ENCODE assay signal across 4 cellular contexts in the genomic region with DNA sequence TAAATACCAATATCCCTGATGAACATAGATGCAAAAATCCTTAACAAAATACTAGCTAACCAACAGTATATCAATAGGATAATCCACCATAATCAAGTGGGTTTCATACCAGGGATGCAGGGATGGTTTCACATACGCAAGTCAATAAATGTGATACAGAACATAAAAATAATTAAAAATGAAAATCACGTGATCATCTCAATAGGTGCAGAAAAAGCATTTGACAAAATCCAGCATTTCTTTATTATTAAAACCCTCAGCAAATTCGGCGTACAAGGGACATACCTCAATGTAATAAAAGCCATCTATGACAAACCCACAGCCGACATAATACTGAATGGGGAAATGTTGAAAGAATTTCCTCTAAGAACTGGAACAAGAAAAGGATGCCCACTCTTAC.
DNase-seq lines count a peak whose midpoint lies in the region; ATAC-seq, FAIRE-seq and TF ChIP-seq lines count a peak whose summit lies in the region.
"Not testable (repeated sequence)": the region's sequence is repeated elsewhere in the genome, so short reads cannot be mapped to it uniquely, and the experiment has no call there.

No MANE protein-coding gene starts in this region.

- H3K9ac ChIP-seq in GM12878 (ENCODE audit: control insufficient read depth, insufficient read depth, low read length); K562 (ENCODE audit: insufficient read depth in 1 of 2, low read depth in 2 of 2, low read length in 2 of 2); HepG2 (ENCODE audit: insufficient read depth, low read depth, low read length): not testable (repeated sequence)

- TF ChIP-seq CTCF in GM23338 (conservative IDR thresholded peaks at IDR 0.05; ENCODE audit: low read depth in 2 of 2); GM12878 (IDR thresholded peaks at IDR 0.05 in 2 of 3, conservative IDR thresholded peaks at IDR 0.05 in 1 of 3; ENCODE audit: control insufficient read depth in 2 of 3, extremely low read depth in 1 of 3, insufficient read depth in 1 of 3, low read depth in 3 of 3, low read length in 3 of 3); K562 (IDR thresholded peaks at IDR 0.05 in 2 of 3, conservative IDR thresholded peaks at IDR 0.05 in 1 of 3; ENCODE audit: insufficient read depth in 2 of 3, low read depth in 1 of 3, low read length in 3 of 3); HepG2 (CRISPR knock-in tag; IDR thresholded peaks at IDR 0.05): not testable (repeated sequence)

- not testable (repeated sequence) for H3K4me3 Mint-ChIP-seq in GM23338

- CTCF ChIA-PET in GM12878 (lab: Yijun Ruan, JAX); K562 (lab: Yijun Ruan, JAX; ENCODE audit: low intra/inter-chr PET ratio); HepG2 (lab: Yijun Ruan, JAX; ENCODE audit: low intra/inter-chr PET ratio, low total read pairs): not testable (repeated sequence)

- H3F3A ChIP-seq in GM23338 (replicated peaks; ENCODE audit: low read depth) = not testable (repeated sequence)

- not testable (repeated sequence) for TF ChIP-seq EP300 in GM12878 (IDR thresholded peaks at IDR 0.05; ENCODE audit: borderline replicate concordance in 1 of 2, control insufficient read depth in 1 of 2, low read depth in 2 of 2, low read length in 2 of 2); K562 (IDR thresholded peaks at IDR 0.05; ENCODE audit: low read length); HepG2 (IDR thresholded peaks at IDR 0.05; ENCODE audit: low read depth in 2 of 2, low read length in 2 of 2); HepG2 (CRISPR knock-in tag; IDR thresholded peaks at IDR 0.05; ENCODE audit: borderline replicate concordance)

- H3K36me3 ChIP-seq in GM23338 (ENCODE audit: insufficient read depth); GM12878 (ENCODE audit: control insufficient read depth in 2 of 2, insufficient read depth in 2 of 2, low read length in 1 of 2); K562 (ENCODE audit: control insufficient read depth, insufficient read depth, low read length); HepG2 (replicated peaks in 1 of 2; ENCODE audit: control insufficient read depth in 1 of 2, insufficient read depth in 2 of 2, low read length in 2 of 2): not testable (repeated sequence)

- not testable (repeated sequence) for H3K27me3 ChIP-seq in GM23338 (ENCODE audit: insufficient read depth); GM12878 (replicated peaks in 1 of 2; ENCODE audit: control insufficient read depth in 2 of 2, insufficient read depth in 2 of 2, low read length in 1 of 2); K562 (ENCODE audit: control insufficient read depth in 2 of 2, insufficient read depth in 2 of 2, low read length in 2 of 2); HepG2 (ENCODE audit: control insufficient read depth in 1 of 2, insufficient read depth in 2 of 2, low read length in 2 of 2)

- H3K9me1 ChIP-seq in K562 (ENCODE audit: control insufficient read depth, insufficient read depth, low read length) = not testable (repeated sequence)

- WGBS in GM12878 (ENCODE audit: insufficient coverage, insufficient replicate concordance, low lambda C conversion rate, missing lambda C conversion rate) = 58% methylated on average over 5 of the region's 5 CpGs
- 7% methylated on average over 5 of the region's 5 CpGs for WGBS in K562 (ENCODE audit: insufficient coverage, low coverage, missing lambda C conversion rate)
- 3% methylated on average over 5 of the region's 5 CpGs for WGBS in HepG2 (ENCODE audit: low lambda C conversion rate)

- ATAC-seq in GM23338, GM12878, K562, HepG2: not testable (repeated sequence)

- not testable (repeated sequence) for H3K4me1 ChIP-seq in GM23338 (ENCODE audit: insufficient read depth); GM12878 (ENCODE audit: control insufficient read depth, insufficient read depth, low read length); K562 (replicated peaks in 1 of 2; ENCODE audit: control insufficient read depth in 2 of 2, insufficient read depth in 2 of 2, low read length in 2 of 2); HepG2 (ENCODE audit: insufficient read depth, low read length)

- TF ChIP-seq POLR2A in GM12878 (IDR thresholded peaks at IDR 0.05; ENCODE audit: low read depth, low read length); K562 (conservative IDR thresholded peaks at IDR 0.05); HepG2 (IDR thresholded peaks at IDR 0.05; ENCODE audit: insufficient read depth in 1 of 2, low read depth in 2 of 2, low read length in 2 of 2): not testable (repeated sequence)

- BruUV-seq in GM12878 (replicated peaks; lab: Mats Ljungman, UMichigan); K562 (replicated peaks; lab: Mats Ljungman, UMichigan); HepG2 (replicated peaks; lab: Mats Ljungman, UMichigan): not testable (repeated sequence)

- not testable (repeated sequence) for H3K27me3 Mint-ChIP-seq in GM23338 (ENCODE audit: insufficient read depth, low read depth, poor library complexity)

- not testable (repeated sequence) for H3K9me3 ChIP-seq in GM12878 (replicated peaks; ENCODE audit: control insufficient read depth, insufficient read depth, low read length); K562 (replicated peaks; ENCODE audit: control insufficient read depth, insufficient read depth, low read depth, low read length); HepG2 (ENCODE audit: low read length)

- H3K27ac ChIP-seq in GM23338 (ENCODE audit: low read depth); GM12878 (ENCODE audit: control insufficient read depth, insufficient read depth); K562 (ENCODE audit: extremely low read depth, low read depth, low read length); HepG2 (ENCODE audit: extremely low read length, insufficient read depth, low read length): not testable (repeated sequence)

- RAD21 ChIA-PET in GM12878 (lab: Charles Lee; ENCODE audit: unreplicated experiment) = not testable (repeated sequence)

- not testable (repeated sequence) for H3K4me2 ChIP-seq in GM23338; GM12878 (ENCODE audit: control insufficient read depth, insufficient read depth); K562 (ENCODE audit: insufficient read depth, low read length); HepG2 (ENCODE audit: low read depth, low read length)

- not testable (repeated sequence) for H3K36me3 Mint-ChIP-seq in GM23338 (ENCODE audit: low read depth)

- intact Hi-C loops in GM12878 (cut with micrococcal nuclease; ENCODE audit: unreplicated experiment); K562 (cut with micrococcal nuclease); HepG2 (cut with micrococcal nuclease; ENCODE audit: unreplicated experiment): not testable (repeated sequence)

- H3K9me3 Mint-ChIP-seq in GM23338 = not testable (repeated sequence)

- H2AFZ ChIP-seq in GM23338 = peak overlapping the region; percentile 5; the same call in 1 of the 2 replicates
- not testable (repeated sequence) for H2AFZ ChIP-seq in GM12878 (ENCODE audit: control insufficient read depth, low read depth, low read length); K562 (ENCODE audit: low read depth, low read length); HepG2 (ENCODE audit: low read length)

- not testable (repeated sequence) for H3K79me2 ChIP-seq in GM23338 (replicated peaks; ENCODE audit: insufficient read depth); GM12878 (ENCODE audit: control insufficient read depth, insufficient read depth, low read length); K562 (ENCODE audit: control insufficient read depth, insufficient read depth, low read length); HepG2 (ENCODE audit: insufficient read depth, low read length)

- not testable (repeated sequence) for H3K9me2 ChIP-seq in GM23338 (ENCODE audit: insufficient read depth)

- SMC1A ChIA-PET in GM12878 (lab: Charles Lee; ENCODE audit: uncharacterized antibody, unreplicated experiment) = not testable (repeated sequence)

- not testable (repeated sequence) for TF ChIP-seq RAD21 in GM12878 (IDR thresholded peaks at IDR 0.05; ENCODE audit: insufficient read depth, low read depth, low read length); K562 (CRISPR knock-in tag; conservative IDR thresholded peaks at IDR 0.05 in 1 of 2, IDR thresholded peaks at IDR 0.05 in 1 of 2); HepG2 (CRISPR knock-in tag; IDR thresholded peaks at IDR 0.05)

- H3K4me1 Mint-ChIP-seq in GM23338 = not testable (repeated sequence)

- H3K4me3 ChIP-seq in GM23338; GM12878; K562; HepG2 (replicated peaks in 1 of 3; ENCODE audit: insufficient read depth in 1 of 3, low read depth in 2 of 3, low read length in 3 of 3): not testable (repeated sequence)

- H4K20me1 ChIP-seq in GM23338 (replicated peaks; ENCODE audit: insufficient read depth); GM12878 (ENCODE audit: control insufficient read depth, insufficient read depth); K562 (replicated peaks; ENCODE audit: control insufficient read depth, insufficient read depth, low read length); HepG2 (ENCODE audit: insufficient read depth, low read length): not testable (repeated sequence)

- POLR2A ChIA-PET in GM12878 (lab: Charles Lee); K562 (lab: Yijun Ruan, JAX); HepG2 (lab: Yijun Ruan, JAX): not testable (repeated sequence)

- not testable (repeated sequence) for H3K27ac Mint-ChIP-seq in GM23338

- not testable (repeated sequence) for FAIRE-seq in GM12878 (lab: Jason Lieb, UNC); K562 (lab: Jason Lieb, UNC); HepG2 (lab: Jason Lieb, UNC)

- in situ Hi-C loops in GM12878 (cut with MboI); K562 (cut with MboI); HepG2 (cut with HindIII; ENCODE audit: extremely low pct_ligation_motif_present, low pct_unique_long_range_greater_than_20kb): not testable (repeated sequence)

- DNase-seq in GM23338 (ENCODE audit: low spot score); GM12878 (ENCODE audit: low read depth, low spot score); K562 (ENCODE audit: extremely low read depth in 1 of 4, low spot score in 3 of 4); HepG2 (ENCODE audit: low spot score): not testable (repeated sequence)
